In genomic region chr17:48492401-48493298, GRCh38 we compare ENCODE assay signal across 8 cellular contexts. TPM values are rescaled to one million over a fixed set of nuclear protein-coding genes. Genes with fewer than 3 reads are reported as not detected.
DNase-seq lines count a peak whose midpoint lies in the region; ATAC-seq and TF ChIP-seq lines count a peak whose summit lies in the region.

No MANE protein-coding gene starts in this region.

- peaks cover 52 to 79% (median 55%) of the 10 kb centered on the region in 3 donors for H3K27me3 Mint-ChIP-seq in CD14-positive monocyte (ENCODE audit: low read depth in 3 of 3)

- H3K36me3 Mint-ChIP-seq in CD14-positive monocyte, result no peaks in the 10 kb centered on the region

- intact Hi-C loops in CD14-positive monocyte (cut with micrococcal nuclease), result loop anchor here in 1 of 2 donors (5.0 kb wide), 1 partner anchor 100 kb away; the partner anchor contains the start of genes HOXB3 and HOXB5
- intact Hi-C loops in HCT116 (cut with micrococcal nuclease), result no loop called here

- peaks cover 13% of the 10 kb centered on the region for H3K4me1 Mint-ChIP-seq in CD14-positive monocyte

- peak; percentile 95 for ATAC-seq in HCT116
- ATAC-seq in GM19467 (IDR thresholded peaks at IDR 0.05; ENCODE audit: unreplicated experiment), result no peak

- no peak overlapping the region for H3K27ac Mint-ChIP-seq in CD14-positive monocyte

- TF ChIP-seq CTCF in CD14-positive monocyte (IDR thresholded peaks at IDR 0.05) (peak; percentile 65), HCT116 (IDR thresholded peaks at IDR 0.05 in 2 of 3, conservative IDR thresholded peaks at IDR 0.05 in 1 of 3; ENCODE audit: borderline replicate concordance in 1 of 3, insufficient read depth in 1 of 3, low read depth in 2 of 3, low read length in 2 of 3) (peak; percentile 71 to 94 (median 93))

- peak overlapping the region; percentile 34; the same call in 1 of the 2 replicates for H3K27ac ChIP-seq in HCT116 (ENCODE audit: low read depth, low read length)

- H3K36me3 ChIP-seq in HCT116 (ENCODE audit: control insufficient read depth in 1 of 2, insufficient read depth in 2 of 2, low read length in 2 of 2) (no peaks in the 10 kb centered on the region), mucosa of stomach (ENCODE audit: control insufficient read depth, insufficient read depth, low read length) (no peaks in the 10 kb centered on the region)

- H3K9me3 ChIP-seq in HCT116 (ENCODE audit: control insufficient read depth in 1 of 2, insufficient read depth in 1 of 2, low read depth in 1 of 2, low read length in 2 of 2), result no peaks in the 10 kb centered on the region
- no peaks in the 10 kb centered on the region for H3K9me3 ChIP-seq in mucosa of stomach (ENCODE audit: control insufficient read depth, low read length)

- H4K20me1 ChIP-seq in HCT116 (ENCODE audit: insufficient read depth), result no peaks in the 10 kb centered on the region

- H3K9me3 Mint-ChIP-seq in CD14-positive monocyte, result peaks cover 0 to 2% (median 0%) of the 10 kb centered on the region in 7 donors

- POLR2A ChIA-PET in HCT116 (lab: Charles Lee), result interaction anchor here (1.0 kb wide), 1 partner anchor 12 kb away, joined by 4 read pairs; no protein-coding TSS in a partner anchor

- peaks cover 25 to 49% of the 10 kb centered on the region in 2 experiments for H3K4me1 ChIP-seq in HCT116 (ENCODE audit: control insufficient read depth in 1 of 2, insufficient read depth in 2 of 2, low read length in 2 of 2)
- H3K4me1 ChIP-seq in mucosa of stomach (ENCODE audit: control insufficient read depth, insufficient read depth, low read length), result peaks cover 8% of the 10 kb centered on the region

- peak; percentile 86 for TF ChIP-seq RAD21 in HCT116 (IDR thresholded peaks at IDR 0.05; ENCODE audit: low read depth)

- DNase-seq in CD14-positive monocyte (ENCODE audit: low spot score) (no peak), HCT116 (ENCODE audit: low read depth, low spot score) (no peak), NCI-H510A treated with DMSO at 0.1 percent for 48 hours (lab: John Stamatoyannopoulos, UW) (peak; percentile 95), epidermal melanocyte (ENCODE audit: insufficient read length, low spot score) (peak; percentile 67)
- DNase-seq in activated CD8-positive, alpha-beta memory T cell treated with anti-CD3 and anti-CD28 coated beads for 48 hours (ENCODE audit: low read depth in 2 of 3, low spot score in 2 of 3), result peak in 2 of 3 experiments; percentile 26 to 38
- DNase-seq in stimulated activated CD8-positive, alpha-beta memory T cell treated with anti-CD3 and anti-CD28 coated beads, Interleukin-7, amount 100 ng/mL, for 4 hours (ENCODE audit: low read depth in 2 of 2), result peak; percentile 27 to 58

- peak overlapping the region; percentile 30 to 46 for H3K4me3 ChIP-seq in HCT116 (replicated peaks in 1 of 2; ENCODE audit: low read depth in 1 of 2, low read length in 2 of 2)
- no peak overlapping the region for H3K4me3 ChIP-seq in mucosa of stomach (ENCODE audit: low read length)

- RAD21 ChIA-PET in HCT116 (lab: Charles Lee; ENCODE audit: low non-redundant PET in 1 of 2, low total read pairs in 2 of 2, uncharacterized antibody in 2 of 2, unreplicated experiment in 2 of 2), result interaction anchor here in 1 of 2 experiments (0.6 kb wide), 1 partner anchor 233 kb away, joined by 3 read pairs; no protein-coding TSS in a partner anchor

- peak overlapping the region; percentile 47 to 68 for H3K4me3 Mint-ChIP-seq in CD14-positive monocyte

- no peaks in the 10 kb centered on the region for H3K27me3 ChIP-seq in HCT116 (ENCODE audit: insufficient read depth, low read length)
- H3K27me3 ChIP-seq in mucosa of stomach (ENCODE audit: control insufficient read depth, insufficient read depth, low read length), result peaks cover 30% of the 10 kb centered on the region

- BruUV-seq in HCT116 (replicated peaks; lab: Mats Ljungman, UMichigan), result no TSS peak

- TF ChIP-seq POLR2A in HCT116 (IDR thresholded peaks at IDR 0.05; ENCODE audit: borderline replicate concordance, extremely low read depth, insufficient read depth, insufficient read length), result no peak

- peak overlapping the region; percentile 73 for H2AFZ ChIP-seq in HCT116 (ENCODE audit: low read depth, low read length, poor library complexity, severe bottlenecking)

- CTCF ChIA-PET in HCT116 (lab: Charles Lee), result interaction anchor here (1.0 to 1.5 kb wide), 8 partner anchors 9 to 157 kb away, joined by 3 to 5 read pairs (median 3); no protein-coding TSS in a partner anchor

- peak overlapping the region; percentile 78 for H3K4me2 ChIP-seq in HCT116 (ENCODE audit: low read length)

- no peaks in the 10 kb centered on the region for H3K79me2 ChIP-seq in HCT116 (ENCODE audit: insufficient read depth, low read length)

- peak overlapping the region; percentile 37 for H3K9ac ChIP-seq in HCT116 (ENCODE audit: low read length)
- peak overlapping the region; percentile 47 for H3K9ac ChIP-seq in mucosa of stomach (ENCODE audit: low read length)

- no peaks in the 10 kb centered on the region for H3K9me2 ChIP-seq in HCT116 (ENCODE audit: insufficient read depth)

TF ChIP-seq in HCT116, 20 proteins besides CTCF, POLR2A, EP300 and RAD21:
- TF ChIP-seq YY1 (IDR thresholded peaks at IDR 0.05; ENCODE audit: extremely low read depth, insufficient replicate concordance, low read depth, low read length) (peak; percentile 54), ATF3 (IDR thresholded peaks at IDR 0.05) (no peak), POLR2AphosphoS5 (IDR thresholded peaks at IDR 0.05; ENCODE audit: low read depth, low read length) (0 out of 2 replicates have a peak, but pooled peaks have one; percentile 38)
TF ChIP-seq in HCT116: peak in this region for 2.

RNA-seq across cellular contexts. Expression of gene HOXB1, which starts 38.2 kb away (rescaled TPM):
- not detected for polyA plus RNA-seq in CD14-positive monocyte
- total RNA-seq in HCT116 (2021; ENCODE audit: unreplicated experiment), result not detected
- polyA plus RNA-seq in HCT116 (2012), result not detected in 2 replicates

RNA-seq across cellular contexts. Expression of gene HOXB2, which starts 52.3 kb away (rescaled TPM):
- polyA plus RNA-seq in CD14-positive monocyte, result 1 to 10 TPM; 1.6 to 3.8 TPM
- total RNA-seq in HCT116 (2021; ENCODE audit: unreplicated experiment), result 2.0 TPM
- polyA plus RNA-seq in HCT116 (2012), result 0.95 and 1.1 TPM in 2 replicates

Comparison
In these comparisons a context has a peak if more than half of its experiments do, and no peak if none do; other contexts are left out.
1. DNase-seq: peak in NCI-H510A treated with DMSO at 0.1 percent for 48 hours (single experiment), activated CD8-positive, alpha-beta memory T cell treated with anti-CD3 and anti-CD28 coated beads for 48 hours (2 of 3), epidermal melanocyte (single experiment) and stimulated activated CD8-positive, alpha-beta memory T cell treated with anti-CD3 and anti-CD28 coated beads, Interleukin-7, amount 100 ng/mL, for 4 hours (2 of 2); none in CD14-positive monocyte (single experiment) and HCT116 (single experiment).